ENCODE assay signal across 1 cellular context in the genomic region with DNA sequence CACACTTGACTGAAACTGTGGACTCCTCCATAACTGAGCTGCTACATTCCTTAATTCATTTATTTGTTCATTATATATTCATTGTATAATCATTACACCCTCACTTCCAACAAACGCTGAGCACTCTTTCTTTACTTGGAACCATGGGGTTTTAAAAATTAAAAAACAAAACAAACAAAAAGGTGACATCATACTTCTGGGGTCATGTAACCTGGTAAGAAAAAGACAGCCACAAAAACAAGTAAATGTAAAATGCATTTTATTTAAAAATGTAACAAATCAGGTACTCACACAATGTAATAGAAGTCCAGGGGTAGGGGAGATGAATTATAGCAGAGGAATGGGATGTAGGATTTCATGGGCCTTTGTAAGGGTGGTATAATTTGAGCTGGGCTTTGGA.
TF ChIP-seq lines count a peak whose summit lies in the region.

No MANE protein-coding gene starts in this region.

TF ChIP-seq in HEK293, 187 proteins besides CTCF, POLR2A, EP300 and RAD21 (continued from another document):
- TF ChIP-seq, protein P1, sequence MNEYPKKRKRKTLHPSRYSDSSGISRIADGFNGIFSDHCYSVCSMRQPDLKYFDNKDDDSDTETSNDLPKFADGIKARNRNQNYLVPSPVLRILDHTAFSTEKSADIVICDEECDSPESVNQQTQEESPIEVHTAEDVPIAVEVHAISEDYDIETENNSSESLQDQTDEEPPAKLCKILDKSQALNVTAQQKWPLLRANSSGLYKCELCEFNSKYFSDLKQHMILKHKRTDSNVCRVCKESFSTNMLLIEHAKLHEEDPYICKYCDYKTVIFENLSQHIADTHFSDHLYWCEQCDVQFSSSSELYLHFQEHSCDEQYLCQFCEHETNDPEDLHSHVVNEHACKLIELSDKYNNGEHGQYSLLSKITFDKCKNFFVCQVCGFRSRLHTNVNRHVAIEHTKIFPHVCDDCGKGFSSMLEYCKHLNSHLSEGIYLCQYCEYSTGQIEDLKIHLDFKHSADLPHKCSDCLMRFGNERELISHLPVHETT (tag by site-specific recombination; IDR thresholded peaks at IDR 0.05): no peak
